In the genomic region with DNA sequence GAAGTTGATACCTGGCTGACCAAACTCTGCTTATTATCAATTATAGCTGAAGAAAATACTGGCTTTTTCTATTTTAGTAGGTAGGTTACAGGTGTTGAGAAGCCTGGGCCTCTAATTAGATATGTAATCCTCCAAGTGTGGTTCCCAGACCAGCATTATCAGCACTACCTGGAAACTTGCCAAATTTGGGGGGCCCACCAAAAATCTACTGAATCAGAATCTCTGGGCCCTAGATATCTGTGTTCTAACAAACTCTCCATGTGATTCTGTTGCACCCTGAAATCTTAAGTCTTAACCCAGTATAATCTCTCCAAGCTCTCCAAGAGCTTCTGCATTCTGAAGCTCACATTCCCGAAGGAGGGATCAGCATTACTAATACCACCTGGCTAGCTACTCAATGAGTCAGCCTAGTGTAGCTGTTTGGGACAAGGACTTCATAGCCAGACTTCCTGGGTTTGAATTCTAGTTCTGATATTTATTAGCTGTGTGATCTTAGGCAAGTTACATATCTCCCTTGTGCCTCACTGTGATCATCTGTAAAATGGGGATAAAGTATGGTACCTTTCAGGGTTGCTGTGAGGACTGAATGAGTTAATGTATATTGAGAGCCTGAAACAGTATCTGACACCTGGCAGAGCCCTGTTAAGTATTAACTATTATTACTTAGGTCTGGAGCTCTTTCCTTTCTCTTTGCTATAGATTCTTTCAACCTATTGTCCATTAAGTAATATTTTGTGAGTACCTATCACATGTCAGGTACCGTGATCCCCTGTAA, we compare ENCODE assay signal across 12 cellular contexts. TPM values are rescaled to one million over a fixed set of nuclear protein-coding genes. Genes with fewer than 3 reads are reported as not detected.
A peak's percentile ranks its signal among the peaks of the same experiment; 100 is the strongest.
DNase-seq lines count a peak whose midpoint lies in the region; ATAC-seq and TF ChIP-seq lines count a peak whose summit lies in the region.
"Had no signal": no experiment of that assay in that cellular context is flagged by ENCODE, and none has a peak within 500 bp of the region (broad histone marks: within the 10 kb centered on the region; RNA-seq: fewer than 3 reads in every experiment).

No MANE protein-coding gene starts in this region.

- H3K9me3 Mint-ChIP-seq in CD8-positive, alpha-beta T cell, result no peaks in the 10 kb centered on the region
- H3K9me3 Mint-ChIP-seq: T-helper 1 cell treated with Interleukin-12 subunit alpha and Interleukin-12 subunit beta and Interleukin-4 antibody, amounts not matched to agents 30 μg/mL and 1 μg/mL, for 36 hours had no signal

- no peak overlapping the region for H3K4me3 Mint-ChIP-seq in CD8-positive, alpha-beta T cell
- H3K4me3 Mint-ChIP-seq: T-helper 1 cell treated with Interleukin-12 subunit alpha and Interleukin-12 subunit beta and Interleukin-4 antibody, amounts not matched to agents 30 μg/mL and 1 μg/mL, for 36 hours had no signal

- H3K4me1 ChIP-seq in mucosa of descending colon (ENCODE audit: low read depth), result no peaks in the 10 kb centered on the region
- no peaks in the 10 kb centered on the region for H3K4me1 ChIP-seq in CD8-positive, alpha-beta T cell (ENCODE audit: insufficient read depth, low read length)
- H3K4me1 ChIP-seq: body of pancreas had no signal

- no peak for TF ChIP-seq CTCF in mucosa of descending colon (IDR thresholded peaks at IDR 0.05)
- TF ChIP-seq CTCF in CD8-positive, alpha-beta T cell (IDR thresholded peaks at IDR 0.05), result no peak

- no peaks in the 10 kb centered on the region for H3K36me3 ChIP-seq in mucosa of descending colon (ENCODE audit: low read depth)
- H3K36me3 ChIP-seq in CD8-positive, alpha-beta T cell (ENCODE audit: insufficient read depth, low read length), result peaks cover 3% of the 10 kb centered on the region

- no peak overlapping the region for H3K4me3 ChIP-seq in mucosa of descending colon
- H3K4me3 ChIP-seq in CD8-positive, alpha-beta T cell (ENCODE audit: low read depth, low read length), result no peak overlapping the region
- H3K4me3 ChIP-seq: body of pancreas, lung had no signal

- no peaks in the 10 kb centered on the region for H3K27me3 Mint-ChIP-seq in CD8-positive, alpha-beta T cell (ENCODE audit: low read depth)

- no peaks in the 10 kb centered on the region for H3K9me3 ChIP-seq in mucosa of descending colon
- no peaks in the 10 kb centered on the region for H3K9me3 ChIP-seq in CD8-positive, alpha-beta T cell (ENCODE audit: low read length)
- H3K9me3 ChIP-seq: body of pancreas had no signal

- DNase-seq in amniotic epithelial cell (ENCODE audit: low read depth) (peak; percentile 48), mucosa of descending colon (no peak)
- DNase-seq in CD8-positive, alpha-beta T cell, result no peak
- DNase-seq: body of pancreas, NCI-H1092 treated with DMSO at 0.1 percent for 48 hours had no signal

- H3K27ac ChIP-seq in CD8-positive, alpha-beta T cell (ENCODE audit: low read depth, low read length), result no peak overlapping the region
- H3K27ac ChIP-seq: body of pancreas had no signal

- peaks cover 74% of the 10 kb centered on the region for H3K36me3 Mint-ChIP-seq in CD8-positive, alpha-beta T cell

- H3K4me1 Mint-ChIP-seq in CD8-positive, alpha-beta T cell (ENCODE audit: low read depth), result peaks cover 50% of the 10 kb centered on the region

- intact Hi-C loops in mucosa of descending colon (cut with DNase I, micrococcal nuclease), result no loop called here
- intact Hi-C loops in CD8-positive, alpha-beta T cell (cut with DNase I, micrococcal nuclease), result no loop called here

- H3K27me3 ChIP-seq in CD8-positive, alpha-beta T cell (ENCODE audit: insufficient read depth, low read length), result no peaks in the 10 kb centered on the region
- H3K27me3 ChIP-seq: body of pancreas had no signal

- no peak overlapping the region for H3K27ac Mint-ChIP-seq in CD8-positive, alpha-beta T cell
- H3K27ac Mint-ChIP-seq: T-helper 1 cell treated with Interleukin-12 subunit alpha and Interleukin-12 subunit beta and Interleukin-4 antibody, amounts not matched to agents 30 μg/mL and 1 μg/mL, for 36 hours had no signal

- POLR2A ChIA-PET in CD8-positive, alpha-beta T cell (lab: Charles Lee), result no interaction called here

- CTCF ChIA-PET in CD8-positive, alpha-beta T cell (lab: Charles Lee), result interaction anchor here (0.9 to 1.4 kb wide), 2 partner anchors 9 to 30 kb away, joined by 3 read pairs; no protein-coding TSS in a partner anchor

- peak; percentile 40 for ATAC-seq in GM18517 (IDR thresholded peaks at IDR 0.05; ENCODE audit: unreplicated experiment)
- peak; percentile 37 for ATAC-seq in HG03097 (IDR thresholded peaks at IDR 0.05; ENCODE audit: low FRiP score, unreplicated experiment)
- peak; percentile 70 for ATAC-seq in mucosa of descending colon
- no peak for ATAC-seq in GM18867 (IDR thresholded peaks at IDR 0.05; ENCODE audit: unreplicated experiment)
- ATAC-seq in CD8-positive, alpha-beta T cell, result no peak
- ATAC-seq in GM19324 (IDR thresholded peaks at IDR 0.05; ENCODE audit: low FRiP score, unreplicated experiment), result no peak
- no peak for ATAC-seq in GM19035 (IDR thresholded peaks at IDR 0.05; ENCODE audit: unreplicated experiment)
- ATAC-seq: body of pancreas had no signal

RNA-seq across cellular contexts. Expression of gene LY75, which starts 12.5 kb away (rescaled TPM):
- total RNA-seq in mucosa of descending colon, result 10 to 100 TPM; 20.8 to 44.9 (median 42.0) TPM
- total RNA-seq in CD8-positive, alpha-beta T cell, result 10 to 100 TPM; 20.0 to 21.3 TPM

Comparison
In these comparisons a context has a peak if more than half of its experiments do, and no peak if none do; other contexts are left out.
1. ATAC-seq: peak in GM18517 (single experiment), HG03097 (single experiment) and mucosa of descending colon (single experiment); none in GM18867 (single experiment), CD8-positive, alpha-beta T cell (single experiment), GM19324 (single experiment) and GM19035 (single experiment).